ENCODE assay signal across 12 cellular contexts in the genomic region with DNA sequence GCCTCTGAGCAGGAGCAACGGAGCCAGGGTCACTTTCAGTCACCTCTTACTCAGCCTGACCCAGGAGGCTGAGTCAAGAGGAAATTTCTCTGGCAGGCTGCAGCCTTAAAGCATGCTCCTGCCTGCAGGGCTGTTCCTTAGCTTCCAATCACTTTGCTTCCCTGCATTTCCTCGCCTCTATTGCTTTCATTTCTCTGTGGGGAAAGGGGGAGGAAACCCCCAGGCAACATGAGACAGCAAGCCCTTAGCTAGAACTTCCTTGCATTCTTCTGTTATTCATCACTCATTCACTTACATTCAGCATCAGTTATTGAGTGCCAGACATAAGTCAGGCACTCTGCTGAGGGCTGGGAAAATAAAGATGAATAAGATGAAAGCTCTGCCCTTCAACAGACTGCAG. TPM values are rescaled to one million over a fixed set of nuclear protein-coding genes. Genes with fewer than 3 reads are reported as not detected.
A peak's percentile ranks its signal among the peaks of the same experiment; 100 is the strongest.
DNase-seq lines count a peak whose midpoint lies in the region; ATAC-seq, FAIRE-seq and TF ChIP-seq lines count a peak whose summit lies in the region.
"Had no signal": no experiment of that assay in that cellular context is flagged by ENCODE, and none has a peak within 500 bp of the region (broad histone marks: within the 10 kb centered on the region; RNA-seq: fewer than 3 reads in every experiment).

No MANE protein-coding gene starts in this region.

- peaks cover 22% of the 10 kb centered on the region for H3K4me1 ChIP-seq in foreskin keratinocyte
- H3K4me1 ChIP-seq: uterus had no signal

- CTCF ChIA-PET in WTC11 (lab: Charles Lee) = interaction anchor here (1.1 kb wide), 2 partner anchors 14 to 18 kb away, joined by 3 read pairs; no protein-coding TSS in a partner anchor

- H3K27me3 ChIP-seq in foreskin keratinocyte = no peaks in the 10 kb centered on the region
- H3K27me3 ChIP-seq: uterus had no signal

- H3K27ac ChIP-seq in foreskin keratinocyte = peak overlapping the region; percentile 79
- H3K27ac ChIP-seq: uterus had no signal

- ATAC-seq in WTC11 = peak; percentile 74
- ATAC-seq in foreskin keratinocyte = peak; percentile 96
- ATAC-seq in GM19328 (IDR thresholded peaks at IDR 0.05; ENCODE audit: unreplicated experiment) = no peak
- ATAC-seq in HG03135 (IDR thresholded peaks at IDR 0.05; ENCODE audit: unreplicated experiment) = no peak
- ATAC-seq in HG03025 (IDR thresholded peaks at IDR 0.05; ENCODE audit: low FRiP score, unreplicated experiment) = no peak

- no peaks in the 10 kb centered on the region for H3K27me3 Mint-ChIP-seq in WTC11 (ENCODE audit: low read depth)

- peaks cover 17% of the 10 kb centered on the region for H3K4me1 Mint-ChIP-seq in WTC11

- POLR2A ChIA-PET in WTC11 (lab: Charles Lee) = interaction anchor here (0.6 kb wide), 1 partner anchor 14 kb away, joined by 10 read pairs; no protein-coding TSS in a partner anchor

- DNase-seq in HCEC 1CT (peak; percentile 91), WTC11 (ENCODE audit: low spot score) (no peak), foreskin keratinocyte (peak; percentile 100), urothelium cell line (ENCODE audit: low spot score) (peak; percentile 85)
- DNase-seq: NCI-H1105, retina, uterus had no signal

- TF ChIP-seq CTCF in WTC11 (IDR thresholded peaks at IDR 0.05) = no peak
- TF ChIP-seq CTCF in foreskin keratinocyte (conservative IDR thresholded peaks at IDR 0.05) = no peak

- no peak overlapping the region for H3K4me3 Mint-ChIP-seq in WTC11

- H3K27ac Mint-ChIP-seq in WTC11 = no peak overlapping the region; the same call in 1 of the 2 replicates

- H3K36me3 Mint-ChIP-seq in WTC11 = no peaks in the 10 kb centered on the region

- H3K9me3 Mint-ChIP-seq in WTC11 = peaks cover 9% of the 10 kb centered on the region; the same call in 1 of the 2 replicates

- peak; percentile 94 for FAIRE-seq in urothelium cell line (lab: Jason Lieb, UNC)
- FAIRE-seq: G401.6, H1 had no signal

TF ChIP-seq in WTC11, 78 proteins besides CTCF, POLR2A, EP300 and RAD21:
- TF ChIP-seq ETV6 (CRISPR knock-in tag; IDR thresholded peaks at IDR 0.05) (no peak), ZNF423 (CRISPR knock-in tag; IDR thresholded peaks at IDR 0.05) (no peak), NFE2L1 (CRISPR knock-in tag; IDR thresholded peaks at IDR 0.05) (no peak), SMAD4 (CRISPR knock-in tag; IDR thresholded peaks at IDR 0.05) (no peak), ESRRA (CRISPR knock-in tag; IDR thresholded peaks at IDR 0.05; ENCODE audit: borderline replicate concordance) (no peak), ZNF121 (CRISPR knock-in tag; IDR thresholded peaks at IDR 0.05) (no peak), GTF2I (CRISPR knock-in tag; conservative IDR thresholded peaks at IDR 0.05) (no peak), CREM (CRISPR knock-in tag; IDR thresholded peaks at IDR 0.05) (no peak), CREB1 (CRISPR knock-in tag; IDR thresholded peaks at IDR 0.05) (no peak), SMAD3 (CRISPR knock-in tag; IDR thresholded peaks at IDR 0.05; ENCODE audit: borderline replicate concordance) (no peak)
- TF ChIP-seq, protein P1, sequence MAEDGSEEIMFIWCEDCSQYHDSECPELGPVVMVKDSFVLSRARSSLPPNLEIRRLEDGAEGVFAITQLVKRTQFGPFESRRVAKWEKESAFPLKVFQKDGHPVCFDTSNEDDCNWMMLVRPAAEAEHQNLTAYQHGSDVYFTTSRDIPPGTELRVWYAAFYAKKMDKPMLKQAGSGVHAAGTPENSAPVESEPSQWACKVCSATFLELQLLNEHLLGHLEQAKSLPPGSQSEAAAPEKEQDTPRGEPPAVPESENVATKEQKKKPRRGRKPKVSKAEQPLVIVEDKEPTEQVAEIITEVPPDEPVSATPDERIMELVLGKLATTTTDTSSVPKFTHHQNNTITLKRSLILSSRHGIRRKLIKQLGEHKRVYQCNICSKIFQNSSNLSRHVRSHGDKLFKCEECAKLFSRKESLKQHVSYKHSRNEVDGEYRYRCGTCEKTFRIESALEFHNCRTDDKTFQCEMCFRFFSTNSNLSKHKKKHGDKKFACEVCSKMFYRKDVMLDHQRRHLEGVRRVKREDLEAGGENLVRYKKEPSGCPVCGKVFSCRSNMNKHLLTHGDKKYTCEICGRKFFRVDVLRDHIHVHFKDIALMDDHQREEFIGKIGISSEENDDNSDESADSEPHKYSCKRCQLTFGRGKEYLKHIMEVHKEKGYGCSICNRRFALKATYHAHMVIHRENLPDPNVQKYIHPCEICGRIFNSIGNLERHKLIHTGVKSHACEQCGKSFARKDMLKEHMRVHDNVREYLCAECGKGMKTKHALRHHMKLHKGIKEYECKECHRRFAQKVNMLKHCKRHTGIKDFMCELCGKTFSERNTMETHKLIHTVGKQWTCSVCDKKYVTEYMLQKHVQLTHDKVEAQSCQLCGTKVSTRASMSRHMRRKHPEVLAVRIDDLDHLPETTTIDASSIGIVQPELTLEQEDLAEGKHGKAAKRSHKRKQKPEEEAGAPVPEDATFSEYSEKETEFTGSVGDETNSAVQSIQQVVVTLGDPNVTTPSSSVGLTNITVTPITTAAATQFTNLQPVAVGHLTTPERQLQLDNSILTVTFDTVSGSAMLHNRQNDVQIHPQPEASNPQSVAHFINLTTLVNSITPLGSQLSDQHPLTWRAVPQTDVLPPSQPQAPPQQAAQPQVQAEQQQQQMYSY (CRISPR knock-in tag; IDR thresholded peaks at IDR 0.05) = no peak
- TF ChIP-seq, protein P2, sequence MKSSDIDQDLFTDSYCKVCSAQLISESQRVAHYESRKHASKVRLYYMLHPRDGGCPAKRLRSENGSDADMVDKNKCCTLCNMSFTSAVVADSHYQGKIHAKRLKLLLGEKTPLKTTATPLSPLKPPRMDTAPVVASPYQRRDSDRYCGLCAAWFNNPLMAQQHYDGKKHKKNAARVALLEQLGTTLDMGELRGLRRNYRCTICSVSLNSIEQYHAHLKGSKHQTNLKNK (CRISPR knock-in tag; IDR thresholded peaks at IDR 0.05) = no peak
- TF ChIP-seq, protein P3, sequence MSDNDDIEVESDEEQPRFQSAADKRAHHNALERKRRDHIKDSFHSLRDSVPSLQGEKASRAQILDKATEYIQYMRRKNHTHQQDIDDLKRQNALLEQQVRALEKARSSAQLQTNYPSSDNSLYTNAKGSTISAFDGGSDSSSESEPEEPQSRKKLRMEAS (CRISPR knock-in tag; IDR thresholded peaks at IDR 0.05) = no peak
- TF ChIP-seq, protein P4, sequence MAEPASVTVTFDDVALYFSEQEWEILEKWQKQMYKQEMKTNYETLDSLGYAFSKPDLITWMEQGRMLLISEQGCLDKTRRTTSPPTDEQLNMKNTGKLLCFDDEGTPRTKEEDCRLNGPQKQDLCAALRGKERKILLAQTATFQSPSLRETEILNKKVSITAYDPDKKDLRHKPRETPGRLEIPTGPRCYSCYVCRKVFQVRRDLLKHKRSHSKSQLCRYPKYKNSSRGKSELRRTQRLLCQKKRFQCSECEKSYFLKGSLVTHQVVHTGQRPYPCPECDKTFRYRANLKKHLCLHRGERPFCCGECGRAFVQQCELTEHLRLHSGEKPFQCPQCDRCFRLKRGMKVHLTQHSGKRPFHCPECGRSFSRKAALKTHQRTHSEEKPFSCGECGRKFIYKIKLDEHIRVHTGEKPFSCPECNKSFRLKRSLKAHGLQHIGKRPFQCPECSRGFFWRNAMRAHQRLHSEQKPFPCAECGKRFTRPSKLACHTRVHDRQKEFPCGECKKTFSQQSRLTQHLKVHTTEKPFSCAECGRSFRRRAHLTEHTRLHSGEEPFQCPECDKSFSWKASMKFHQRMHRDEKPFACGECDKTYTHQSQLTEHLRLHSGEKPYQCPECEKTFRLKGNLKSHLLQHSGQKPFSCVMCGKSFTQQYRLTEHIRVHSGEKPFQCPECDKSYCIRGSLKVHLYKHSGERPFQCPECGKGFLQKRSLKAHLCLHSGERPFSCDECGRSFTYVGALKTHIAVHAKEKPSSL (CRISPR knock-in tag; conservative IDR thresholded peaks at IDR 0.05) = no peak
TF ChIP-seq in WTC11: peak in this region for 0.

RNA-seq across cellular contexts. Expression of a gene that starts 13.0 kb away (rescaled TPM):
- total RNA-seq in WTC11 (2021) (3.0 to 3.7 TPM (median 3.7 TPM) in 3 replicates), foreskin keratinocyte (19.3 and 23.6 TPM in 2 replicates)
- polyA plus RNA-seq in foreskin keratinocyte = 6.6 and 7.7 TPM in 2 replicates

Comparison
In these comparisons a context has a peak if more than half of its experiments do, and no peak if none do; other contexts are left out.
1. ATAC-seq: peak in WTC11 (single experiment) and foreskin keratinocyte (single experiment); none in GM19328 (single experiment), HG03135 (single experiment) and HG03025 (single experiment).